In genomic region chr12:99619389-99620158, GRCh38 we compare ENCODE assay signal across 8 cellular contexts. TPM values are rescaled to one million over a fixed set of nuclear protein-coding genes. Genes with fewer than 3 reads are reported as not detected.
DNase-seq lines count a peak whose midpoint lies in the region; ATAC-seq, FAIRE-seq and TF ChIP-seq lines count a peak whose summit lies in the region.

No MANE protein-coding gene starts in this region.

- H3K4me1 Mint-ChIP-seq in endodermal cell: no peaks in the 10 kb centered on the region

- H3K27me3 ChIP-seq in MM.1S (replicated peaks; ENCODE audit: insufficient read depth, low read length) (no peaks in the 10 kb centered on the region), endodermal cell (ENCODE audit: control insufficient read depth, insufficient read depth, low read length, poor library complexity, severe bottlenecking) (no peaks in the 10 kb centered on the region), small intestine (ENCODE audit: control insufficient read depth in 2 of 2, insufficient read depth in 2 of 2, low read length in 2 of 2) (no peaks in the 10 kb centered on the region)

- no peaks in the 10 kb centered on the region for H3K27me3 Mint-ChIP-seq in endodermal cell (ENCODE audit: insufficient read depth)

- H3K36me3 ChIP-seq in MM.1S (replicated peaks; ENCODE audit: insufficient read depth, low read length): no peaks in the 10 kb centered on the region
- no peaks in the 10 kb centered on the region for H3K36me3 ChIP-seq in endodermal cell (ENCODE audit: control insufficient read depth, insufficient read depth, low read length)
- no peaks in the 10 kb centered on the region for H3K36me3 ChIP-seq in small intestine (ENCODE audit: control insufficient read depth in 2 of 2, insufficient read depth in 2 of 2, low read length in 2 of 2)

- H3K4me3 ChIP-seq in GM12875 (ENCODE audit: low read depth, low read length): no peak overlapping the region
- H3K4me3 ChIP-seq in MM.1S (ENCODE audit: low read length): no peak overlapping the region
- no peak overlapping the region for H3K4me3 ChIP-seq in endodermal cell (ENCODE audit: low read length)
- H3K4me3 ChIP-seq in small intestine (ENCODE audit: low read depth in 1 of 2, low read length in 2 of 2): no peak overlapping the region

- H3K9me3 Mint-ChIP-seq in endodermal cell: peaks cover 18% of the 10 kb centered on the region

- TF ChIP-seq CTCF in AG09319 (IDR thresholded peaks at IDR 0.05; ENCODE audit: low read depth, low read length) (peak; percentile 70), GM12875 (IDR thresholded peaks at IDR 0.05; ENCODE audit: borderline replicate concordance, insufficient read depth, low read depth, low read length) (peak; percentile 74), MM.1S (IDR thresholded peaks at IDR 0.05; ENCODE audit: low read length) (peak; percentile 92), endodermal cell (conservative IDR thresholded peaks at IDR 0.05) (peak; percentile 89)

- H3K4me2 ChIP-seq in MM.1S (ENCODE audit: low read depth, low read length): no peak overlapping the region

- H3K79me2 ChIP-seq in MM.1S (ENCODE audit: low read length): no peaks in the 10 kb centered on the region

- no peaks in the 10 kb centered on the region for H4K20me1 ChIP-seq in MM.1S (ENCODE audit: insufficient read depth, low read length)

- peaks cover 1% of the 10 kb centered on the region for H3K36me3 Mint-ChIP-seq in endodermal cell (ENCODE audit: low read depth)

- H2AFZ ChIP-seq in MM.1S (ENCODE audit: low read length): peak overlapping the region; percentile 67

- no peaks in the 10 kb centered on the region for H3K9me2 ChIP-seq in MM.1S (replicated peaks; ENCODE audit: insufficient read depth, low read length)

- no peak overlapping the region for H3K4me3 Mint-ChIP-seq in endodermal cell

- peak; percentile 91 for ATAC-seq in HG02610 (IDR thresholded peaks at IDR 0.05; ENCODE audit: unreplicated experiment)

- DNase-seq in AG09319 (ENCODE audit: extremely low read depth, low read depth): no peak
- DNase-seq in MM.1S: peak; percentile 66
- peak; percentile 82 for DNase-seq in endodermal cell
- peak; percentile 4 for DNase-seq in small intestine
- DNase-seq in T1000 (lab: John Stamatoyannopoulos, UW): no peak
- no peak for DNase-seq in activated T-cell treated with anti-CD3 and anti-CD28 coated beads, Interleukin-2, amount 50 U/mL, for 48 hours

- H3K9me3 ChIP-seq in MM.1S (replicated peaks; ENCODE audit: insufficient read depth, low read length) (no peaks in the 10 kb centered on the region), endodermal cell (ENCODE audit: control insufficient read depth, low read length) (peaks cover 21% of the 10 kb centered on the region), small intestine (ENCODE audit: control insufficient read depth, low read depth) (no peaks in the 10 kb centered on the region)

- H3K27ac Mint-ChIP-seq in endodermal cell: no peak overlapping the region

- no peak for FAIRE-seq in small intestine (lab: Jason Lieb, UNC)

- 69 to 92% methylated on average over 5 to 7 of the region's 7 CpGs for WGBS in endodermal cell (ENCODE audit: insufficient coverage in 1 of 2, insufficient read length in 1 of 2), 2 experiments
- 55 to 65% (median 65%) methylated on average over 7 of the region's 7 CpGs for WGBS in small intestine, 3 donors

- no peak overlapping the region for H3K9ac ChIP-seq in MM.1S (ENCODE audit: low read length)
- H3K9ac ChIP-seq in endodermal cell (ENCODE audit: extremely low read depth, low read length, poor library complexity, severe bottlenecking): no peak overlapping the region

- H3K4me1 ChIP-seq in MM.1S (ENCODE audit: low read length) (0 out of 2 replicates have a peak, but pooled peaks cover 4% of the 10 kb centered on the region), endodermal cell (ENCODE audit: control insufficient read depth, insufficient read depth, low read length) (no peaks in the 10 kb centered on the region), small intestine (ENCODE audit: control insufficient read depth in 2 of 2, insufficient read depth in 1 of 2, low read depth in 1 of 2, low read length in 1 of 2) (no peaks in the 10 kb centered on the region)

- H3K27ac ChIP-seq in MM.1S (ENCODE audit: low read length) (no peak overlapping the region), endodermal cell (ENCODE audit: low read depth, low read length) (no peak overlapping the region), small intestine (ENCODE audit: low read depth in 1 of 2, low read length in 1 of 2) (no peak overlapping the region)

- H3F3A ChIP-seq in MM.1S (ENCODE audit: insufficient read depth, low read length): no peaks in the 10 kb centered on the region

RNA-seq across cellular contexts. Expression of gene GARIN6, which starts 28.0 kb away (rescaled TPM):
- total RNA-seq in endodermal cell: not detected
- not detected for polyA plus RNA-seq in endodermal cell (2013, experiment 1 of 2)
- not detected for polyA plus RNA-seq in endodermal cell (2013, experiment 2 of 2)
- not detected for polyA plus RNA-seq in small intestine

Comparison
In these comparisons a context has a peak if more than half of its experiments do, and no peak if none do; other contexts are left out.
1. DNase-seq: peak in MM.1S (single experiment), endodermal cell (single experiment) and small intestine (single experiment); none in AG09319 (single experiment), T1000 (single experiment) and activated T-cell treated with anti-CD3 and anti-CD28 coated beads, Interleukin-2, amount 50 U/mL, for 48 hours (0 of 2).
2. Peak in every context shown above with its lines, with median percentiles within 50 percentile points of each other: CTCF ChIP-seq.